8 cellular contexts compared by ENCODE assay signal in the genomic region with DNA sequence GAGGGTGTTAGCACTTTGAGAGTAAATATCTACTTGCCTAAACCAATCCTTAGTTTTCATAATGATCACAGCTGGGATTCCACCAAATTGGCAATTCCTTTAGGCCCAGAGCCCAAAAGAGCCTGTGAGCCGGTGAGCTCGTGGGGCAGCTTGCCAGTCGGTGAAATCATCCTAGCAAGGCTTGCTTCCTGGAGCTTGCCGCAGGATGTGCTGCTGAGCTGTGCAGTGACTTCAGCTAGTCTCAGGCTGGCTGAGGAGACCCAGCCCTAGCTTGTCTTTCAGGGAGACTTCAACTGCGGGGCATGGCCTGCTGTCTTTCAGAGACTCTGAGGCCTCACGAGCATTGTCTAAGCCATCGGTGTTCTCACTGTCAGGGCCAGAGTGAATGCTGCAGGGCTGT.
A peak's percentile ranks its signal among the peaks of the same experiment; 100 is the strongest.
DNase-seq lines count a peak whose midpoint lies in the region; ATAC-seq, FAIRE-seq and TF ChIP-seq lines count a peak whose summit lies in the region.

No MANE protein-coding gene starts in this region.

- no peak for TF ChIP-seq POLR2A in sigmoid colon (IDR thresholded peaks at IDR 0.05)
- no peak for TF ChIP-seq POLR2A in GM12892 (IDR thresholded peaks at IDR 0.05; ENCODE audit: low read depth, low read length)

- FAIRE-seq in GM12892 (lab: Jason Lieb, UNC) = no peak

- 63 to 87% methylated on average over 7 of the region's 7 CpGs for WGBS in sigmoid colon, 2 donors

- no peaks in the 10 kb centered on the region for H3K9me3 ChIP-seq in sigmoid colon

- DNase-seq in GM04504 (ENCODE audit: low read depth) (peak; percentile 68), cardiac septum (ENCODE audit: low spot score) (peak; percentile 88), sigmoid colon (peak; percentile 97), GM12892 (ENCODE audit: insufficient read length) (no peak), COLO829 (ENCODE audit: low spot score) (no peak)

- peak in 3 of 4 experiments; percentile 14 to 51 (median 42) for TF ChIP-seq CTCF in sigmoid colon (IDR thresholded peaks at IDR 0.05)

- intact Hi-C loops in cardiac septum (cut with DNase I) = loop anchor here (2.0 to 10.0 kb wide), 3 partner anchors 50 to 137 kb away; partner anchors contain the start of gene GGT5
- intact Hi-C loops in sigmoid colon (cut with DNase I) = loop anchor here (1.0 to 5.0 kb wide), 3 partner anchors 47 to 140 kb away; partner anchors contain the start of gene GGT5

- no peak overlapping the region for H3K4me3 ChIP-seq in sigmoid colon

- H3K36me3 ChIP-seq in sigmoid colon = peaks cover 0 to 6% (median 1%) of the 10 kb centered on the region in 4 donors

- H3K4me1 ChIP-seq in sigmoid colon = peaks cover 0 to 47% (median 35%) of the 10 kb centered on the region in 4 donors

- no peak for ATAC-seq in GM21528 (IDR thresholded peaks at IDR 0.05; ENCODE audit: low FRiP score, unreplicated experiment)
- ATAC-seq in GM18861 (IDR thresholded peaks at IDR 0.05; ENCODE audit: unreplicated experiment) = no peak

- H3K27me3 ChIP-seq in sigmoid colon = no peaks in the 10 kb centered on the region

- peak overlapping the region; percentile 69 for H3K27ac ChIP-seq in angular gyrus (ENCODE audit: low read depth, low read length)
- H3K27ac ChIP-seq in sigmoid colon = peak overlapping the region; percentile 47 to 76 (median 72)

- no peak for TF ChIP-seq EP300 in sigmoid colon (IDR thresholded peaks at IDR 0.05)

Comparison
In these comparisons a context has a peak if more than half of its experiments do, and no peak if none do; other contexts are left out.
1. DNase-seq: peak in GM04504 (single experiment), cardiac septum (single experiment) and sigmoid colon (single experiment); none in GM12892 (single experiment) and COLO829 (single experiment).